In genomic region chr6:37679539-37680476, GRCh38 we compare ENCODE assay signal across 9 cellular contexts. TPM values are rescaled to one million over a fixed set of nuclear protein-coding genes. Genes with fewer than 3 reads are reported as not detected.
DNase-seq lines count a peak whose midpoint lies in the region; ATAC-seq, FAIRE-seq and TF ChIP-seq lines count a peak whose summit lies in the region.
"Had no signal": no experiment of that assay in that cellular context is flagged by ENCODE, and none has a peak within 500 bp of the region (broad histone marks: within the 10 kb centered on the region; RNA-seq: fewer than 3 reads in every experiment).

No MANE protein-coding gene starts in this region.

- peak; percentile 25 for DNase-seq in NCI-H446 treated with DMSO at 0.1 percent for 48 hours (lab: John Stamatoyannopoulos, UW)
- no peak for DNase-seq in NCI-H446 (lab: John Stamatoyannopoulos, UW)
- peak; percentile 26 for DNase-seq in NCI-H460 (ENCODE audit: extremely low read depth, low read depth)
- peak; percentile 71 to 77 for DNase-seq in gastrocnemius medialis
- no peak for DNase-seq in pancreas
- no peak for DNase-seq in NCI-H82 treated with DMSO at 0.1 percent for 48 hours (lab: John Stamatoyannopoulos, UW; ENCODE audit: unreplicated experiment)
- no peak for DNase-seq in Caco-2

- no peak for TF ChIP-seq POLR2A in gastrocnemius medialis (IDR thresholded peaks at IDR 0.05)

- H3K4me1 Mint-ChIP-seq in Caco-2 (ENCODE audit: low read depth, unreplicated experiment) = no peaks in the 10 kb centered on the region

- no peaks in the 10 kb centered on the region for H3K9me3 ChIP-seq in gastrocnemius medialis
- H3K9me3 ChIP-seq in pancreas = no peaks in the 10 kb centered on the region
- H3K9me3 ChIP-seq in Caco-2 = no peaks in the 10 kb centered on the region
- H3K9me3 ChIP-seq: esophagus muscularis mucosa had no signal

- no peaks in the 10 kb centered on the region for H3K27me3 ChIP-seq in gastrocnemius medialis
- H3K27me3 ChIP-seq in pancreas = no peaks in the 10 kb centered on the region
- no peaks in the 10 kb centered on the region for H3K27me3 ChIP-seq in Caco-2 (replicated peaks; ENCODE audit: control insufficient read depth, insufficient read depth, low read length)
- H3K27me3 ChIP-seq: esophagus muscularis mucosa had no signal

- in situ Hi-C loops in gastrocnemius medialis (cut with MboI; ENCODE audit: low sequenced_read_pairs in 4 of 4) = loop anchor here in 3 of 4 donors (25.0 kb wide), 2 partner anchors 193 to 318 kb away; partner anchors contain the start of genes CCDC167 (in 3 of the 3) and RNF8 (in 1 of the 3)

- no peaks in the 10 kb centered on the region for H3K36me3 Mint-ChIP-seq in Caco-2 (ENCODE audit: insufficient read depth, unreplicated experiment)

- no peak overlapping the region for H3K27ac Mint-ChIP-seq in Caco-2 (ENCODE audit: unreplicated experiment)

- H3K27ac ChIP-seq in gastrocnemius medialis = peak overlapping the region in 2 of 4 donors; percentile 18 to 64
- H3K27ac ChIP-seq in pancreas = no peak overlapping the region

- WGBS in pancreas, 2 donors = 74 to 79% methylated on average over 18 of the region's 18 CpGs

- H3K9me3 Mint-ChIP-seq in Caco-2 (ENCODE audit: unreplicated experiment) = no peaks in the 10 kb centered on the region

- no TSS peak for BruUV-seq in Caco-2 (replicated peaks; lab: Mats Ljungman, UMichigan)

- H3K4me3 ChIP-seq in gastrocnemius medialis = no peak overlapping the region
- no peak overlapping the region for H3K4me3 ChIP-seq in pancreas
- no peak overlapping the region for H3K4me3 ChIP-seq in Caco-2 (ENCODE audit: low read depth, low read length)
- H3K4me3 ChIP-seq: esophagus muscularis mucosa had no signal

- H3K4me1 ChIP-seq in gastrocnemius medialis = peaks cover 9 to 11% of the 10 kb centered on the region in 2 donors
- no peaks in the 10 kb centered on the region for H3K4me1 ChIP-seq in pancreas
- H3K4me1 ChIP-seq in Caco-2 = no peaks in the 10 kb centered on the region

- TF ChIP-seq CTCF in gastrocnemius medialis (IDR thresholded peaks at IDR 0.05 in 4 of 5, conservative IDR thresholded peaks at IDR 0.05 in 1 of 5) = no peak
- no peak for TF ChIP-seq CTCF in pancreas (IDR thresholded peaks at IDR 0.05)
- no peak for TF ChIP-seq CTCF in Caco-2 (IDR thresholded peaks at IDR 0.05; ENCODE audit: insufficient read depth in 1 of 2, low read depth in 1 of 2, low read length in 1 of 2, severe bottlenecking in 1 of 2, unreplicated experiment in 1 of 2)

- no peak for FAIRE-seq in pancreas (lab: Jason Lieb, UNC)

- CTCF ChIA-PET in Caco-2 (lab: Charles Lee) = no interaction called here

- no peak overlapping the region for H3K4me3 Mint-ChIP-seq in Caco-2 (ENCODE audit: unreplicated experiment)

- intact Hi-C loops in gastrocnemius medialis (cut with DNase I; ENCODE audit: low total_unique reads) = no loop called here
- intact Hi-C loops in pancreas (cut with DNase I) = no loop called here
- intact Hi-C loops in Caco-2 (cut with micrococcal nuclease; ENCODE audit: unreplicated experiment) = no loop called here

- H3K27me3 Mint-ChIP-seq in Caco-2 (ENCODE audit: insufficient read depth, unreplicated experiment) = peaks cover 2% of the 10 kb centered on the region

- POLR2A ChIA-PET in Caco-2 (lab: Charles Lee) = no interaction called here

- H3K36me3 ChIP-seq in gastrocnemius medialis = no peaks in the 10 kb centered on the region
- no peaks in the 10 kb centered on the region for H3K36me3 ChIP-seq in pancreas
- no peaks in the 10 kb centered on the region for H3K36me3 ChIP-seq in Caco-2 (ENCODE audit: control insufficient read depth, insufficient read depth, low read length)
- H3K36me3 ChIP-seq: esophagus muscularis mucosa had no signal

- ATAC-seq in HG02678 (IDR thresholded peaks at IDR 0.05; ENCODE audit: unreplicated experiment) = peak; percentile 63
- peak; percentile 90 to 98 for ATAC-seq in gastrocnemius medialis
- ATAC-seq in pancreas = no peak

RNA-seq across cellular contexts. Expression of gene MDGA1, which starts 17.9 kb away (rescaled TPM):
- 0.37 and 0.49 TPM in 2 replicates for total RNA-seq in NCI-H460 (2014; rRNA removed; shearing (Covaris generic))
- 1.0 and 1.7 TPM in 2 replicates for polyA plus RNA-seq in NCI-H460 (2014; cell fraction: nucleus; rRNA removed)
- total RNA-seq in gastrocnemius medialis (1 to 10 TPM in 2 of 4 donors, under 1 TPM in 2; 0.20 to 8.6 (median 1.1) TPM), pancreas (1 to 10 TPM in 2 of 6 donors, under 1 TPM in 4; 0.09 to 3.4 (median 0.36) TPM), Caco-2 (2022) (1.3 and 1.5 TPM in 2 replicates)
- 1 to 10 TPM in 1 of 2 donors, under 1 TPM in 1; 0.91 to 1.3 TPM for polyA plus RNA-seq in pancreas

Comparison
In these comparisons a context has a peak if more than half of its experiments do, and no peak if none do; other contexts are left out.
1. DNase-seq: peak in NCI-H446 treated with DMSO at 0.1 percent for 48 hours (single experiment), NCI-H460 (single experiment) and gastrocnemius medialis (2 of 2); none in NCI-H446 (0 of 2), pancreas (0 of 6), NCI-H82 treated with DMSO at 0.1 percent for 48 hours (single experiment) and Caco-2 (0 of 2).
2. ATAC-seq: peak in HG02678 (single experiment) and gastrocnemius medialis (2 of 2); none in pancreas (0 of 4).